In genomic region chr1:116334015-116334547, GRCh38 we compare ENCODE assay signal across 11 cellular contexts. TPM values are rescaled to one million over a fixed set of nuclear protein-coding genes. Genes with fewer than 3 reads are reported as not detected.
DNase-seq lines count a peak whose midpoint lies in the region; ATAC-seq and TF ChIP-seq lines count a peak whose summit lies in the region.
"Had no signal": no experiment of that assay in that cellular context is flagged by ENCODE, and none has a peak within 500 bp of the region (broad histone marks: within the 10 kb centered on the region; RNA-seq: fewer than 3 reads in every experiment).

No MANE protein-coding gene starts in this region.

- H3K4me3 ChIP-seq in right atrium auricular region (no peak overlapping the region), mammary epithelial cell (replicated peaks in 1 of 3; ENCODE audit: insufficient read depth in 1 of 3, low read depth in 2 of 3, low read length in 3 of 3) (no peak overlapping the region), osteoblast (ENCODE audit: insufficient read depth, low read length) (no peak overlapping the region)

- dilution Hi-C loops in mammary epithelial cell (cut with HindIII; ENCODE audit: low sequenced_read_pairs): loop anchor here (25.0 kb wide), 1 partner anchor 97 kb away; no protein-coding TSS in a partner anchor

- H3K36me3 ChIP-seq in right atrium auricular region: no peaks in the 10 kb centered on the region
- no peaks in the 10 kb centered on the region for H3K36me3 ChIP-seq in mammary epithelial cell (ENCODE audit: insufficient read depth, low read length)
- no peaks in the 10 kb centered on the region for H3K36me3 ChIP-seq in osteoblast (ENCODE audit: insufficient read depth, low read length)

- peak; percentile 60 for DNase-seq in Right ventricle myocardium superior
- no peak for DNase-seq in right atrium auricular region (ENCODE audit: low spot score)
- DNase-seq in mammary epithelial cell: peak; percentile 72
- DNase-seq in left kidney (ENCODE audit: low read depth, low spot score): peak; percentile 59
- DNase-seq in stimulated activated CD4-positive, alpha-beta T cell treated with anti-CD3 and anti-CD28 coated beads, Interleukin-4, amount 100 ng/mL, for 1 hour: no peak
- DNase-seq in osteoblast (ENCODE audit: insufficient read length, low spot score, missing footprints): no peak
- DNase-seq in NCI-H2227 (lab: John Stamatoyannopoulos, UW; ENCODE audit: unreplicated experiment): no peak
- DNase-seq: activated CD4-positive, alpha-beta T cell treated with anti-CD3 and anti-CD28 coated beads for 36 hours; Kasumi-1; naive B cell had no signal

- H3K27ac ChIP-seq in right atrium auricular region (no peak overlapping the region), mammary epithelial cell (ENCODE audit: insufficient read depth, low read depth, low read length) (no peak overlapping the region), osteoblast (ENCODE audit: low read depth, low read length) (no peak overlapping the region)

- in situ Hi-C loops in mammary epithelial cell (cut with MboI; ENCODE audit: low sequenced_read_pairs in 2 of 2): loop anchor here in 1 of 2 donors (25.0 kb wide), 2 partner anchors 97 to 172 kb away; no protein-coding TSS in a partner anchor

- ATAC-seq in Right ventricle myocardium superior (ENCODE audit: poor library complexity) (peak; percentile 61), HG02798 (IDR thresholded peaks at IDR 0.05; ENCODE audit: poor library complexity, unreplicated experiment) (no peak)

- H4K20me1 ChIP-seq in mammary epithelial cell (ENCODE audit: insufficient read depth, low read length) (no peaks in the 10 kb centered on the region), osteoblast (ENCODE audit: insufficient read depth, low read length) (no peaks in the 10 kb centered on the region)

- CTCF ChIA-PET in mammary epithelial cell (lab: Charles Lee; ENCODE audit: low non-redundant PET): no interaction called here

- no peak overlapping the region for H3K9ac ChIP-seq in mammary epithelial cell (ENCODE audit: insufficient read depth, low read length)

- no peak overlapping the region for H3K4me2 ChIP-seq in mammary epithelial cell (ENCODE audit: insufficient read depth, low read depth, low read length)
- no peak overlapping the region for H3K4me2 ChIP-seq in osteoblast (ENCODE audit: insufficient read depth, low read length)

- H3K9me3 ChIP-seq in right atrium auricular region (no peaks in the 10 kb centered on the region), mammary epithelial cell (replicated peaks; ENCODE audit: insufficient read depth, low read length) (no peaks in the 10 kb centered on the region), osteoblast (ENCODE audit: low read depth, low read length) (no peaks in the 10 kb centered on the region)

- H2AFZ ChIP-seq in mammary epithelial cell (ENCODE audit: low read depth, low read length): no peak overlapping the region
- no peak overlapping the region for H2AFZ ChIP-seq in osteoblast (ENCODE audit: low read length)

- intact Hi-C loops in Right ventricle myocardium superior (cut with DNase I) (no loop called here), mammary epithelial cell (cut with micrococcal nuclease) (no loop called here)

- WGBS in mammary epithelial cell (ENCODE audit: low coverage, missing lambda C conversion rate): 95% methylated on average over 2 of the region's 2 CpGs

- H3K27me3 ChIP-seq in right atrium auricular region: no peaks in the 10 kb centered on the region
- H3K27me3 ChIP-seq in mammary epithelial cell (ENCODE audit: insufficient read depth, low read length): no peaks in the 10 kb centered on the region
- no peaks in the 10 kb centered on the region for H3K27me3 ChIP-seq in osteoblast (ENCODE audit: insufficient read depth, low read length)

- H3K4me1 ChIP-seq in right atrium auricular region (peaks cover 0 to 24% of the 10 kb centered on the region in 2 donors), mammary epithelial cell (ENCODE audit: insufficient read depth, low read length) (peaks cover 8% of the 10 kb centered on the region), osteoblast (ENCODE audit: insufficient read depth, low read length) (no peaks in the 10 kb centered on the region)

- no peak for TF ChIP-seq CTCF in right atrium auricular region (IDR thresholded peaks at IDR 0.05)
- no peak for TF ChIP-seq CTCF in mammary epithelial cell (conservative IDR thresholded peaks at IDR 0.05 in 1 of 2, IDR thresholded peaks at IDR 0.05 in 1 of 2; ENCODE audit: extremely low read depth in 1 of 2, insufficient read depth in 1 of 2, low read depth in 1 of 2, low read length in 2 of 2)
- TF ChIP-seq CTCF in osteoblast (IDR thresholded peaks at IDR 0.05; ENCODE audit: extremely low read depth, low read depth, low read length): no peak

- H3K79me2 ChIP-seq in mammary epithelial cell (ENCODE audit: insufficient read depth, low read length) (no peaks in the 10 kb centered on the region), osteoblast (ENCODE audit: insufficient read depth, low read length) (no peaks in the 10 kb centered on the region)

- BruUV-seq in mammary epithelial cell (replicated peaks; lab: Mats Ljungman, UMichigan): no TSS peak

RNA-seq across cellular contexts. Expression of gene ATP1A1, which starts 39.0 kb away (rescaled TPM):
- total RNA-seq in Right ventricle myocardium superior (255 TPM), right atrium auricular region (100 to 1,000 TPM; 148 to 256 TPM), mammary epithelial cell (100 to 1,000 TPM; 359 to 505 TPM), osteoblast (120 and 122 TPM in 2 replicates)
- 660 TPM for polyA plus RNA-seq in mammary epithelial cell
- 731 TPM for polyA minus RNA-seq in mammary epithelial cell

Comparison
In these comparisons a context has a peak if more than half of its experiments do, and no peak if none do; other contexts are left out.
1. DNase-seq: peak in Right ventricle myocardium superior (single experiment), mammary epithelial cell (single experiment) and left kidney (single experiment); none in right atrium auricular region (single experiment), stimulated activated CD4-positive, alpha-beta T cell treated with anti-CD3 and anti-CD28 coated beads, Interleukin-4, amount 100 ng/mL, for 1 hour (single experiment), osteoblast (single experiment) and NCI-H2227 (single experiment).